Comparison of ENCODE assay signal across 8 cellular contexts in genomic region chr5:80711938-80712337, GRCh38. TPM values are rescaled to one million over a fixed set of nuclear protein-coding genes. Genes with fewer than 3 reads are reported as not detected.
DNase-seq lines count a peak whose midpoint lies in the region; ATAC-seq and TF ChIP-seq lines count a peak whose summit lies in the region.

No MANE protein-coding gene starts in this region.

- peaks cover 42% of the 10 kb centered on the region for H3K36me3 Mint-ChIP-seq in nephron progenitor cell (ENCODE audit: low read depth)

- H3K4me1 ChIP-seq in MM.1S (ENCODE audit: low read length) (no peaks in the 10 kb centered on the region), mammary epithelial cell (ENCODE audit: insufficient read depth, low read length) (no peaks in the 10 kb centered on the region)

- H3K4me2 ChIP-seq in MM.1S (ENCODE audit: low read depth, low read length) (no peak overlapping the region), mammary epithelial cell (ENCODE audit: insufficient read depth, low read depth, low read length) (no peak overlapping the region)

- H3F3A ChIP-seq in MM.1S (ENCODE audit: insufficient read depth, low read length), result no peaks in the 10 kb centered on the region

- intact Hi-C loops in mammary epithelial cell (cut with micrococcal nuclease), result loop anchor here (1.0 kb wide), 3 partner anchors 396 to 483 kb away; no protein-coding TSS in a partner anchor

- in situ Hi-C loops in mammary epithelial cell (cut with MboI; ENCODE audit: low sequenced_read_pairs in 2 of 2), result no loop called here

- no peaks in the 10 kb centered on the region for H4K20me1 ChIP-seq in MM.1S (ENCODE audit: insufficient read depth, low read length)
- H4K20me1 ChIP-seq in mammary epithelial cell (ENCODE audit: insufficient read depth, low read length), result no peaks in the 10 kb centered on the region

- peak; percentile 24; the same call in 1 of the 2 replicates for TF ChIP-seq CTCF in MM.1S (IDR thresholded peaks at IDR 0.05; ENCODE audit: low read length)
- TF ChIP-seq CTCF in mammary epithelial cell (conservative IDR thresholded peaks at IDR 0.05 in 1 of 2, IDR thresholded peaks at IDR 0.05 in 1 of 2; ENCODE audit: extremely low read depth in 1 of 2, insufficient read depth in 1 of 2, low read depth in 1 of 2, low read length in 2 of 2), result peak; percentile 38 to 57
- TF ChIP-seq CTCF in nephron progenitor cell (IDR thresholded peaks at IDR 0.05), result peak; percentile 34
- TF ChIP-seq CTCF in omental fat pad (IDR thresholded peaks at IDR 0.05), result no peak

- H3K9me3 Mint-ChIP-seq in nephron progenitor cell, result no peaks in the 10 kb centered on the region

- ATAC-seq in omental fat pad (ENCODE audit: low FRiP score), result no peak

- no peak overlapping the region for H3K4me3 Mint-ChIP-seq in nephron progenitor cell

- dilution Hi-C loops in mammary epithelial cell (cut with HindIII; ENCODE audit: low sequenced_read_pairs), result no loop called here

- no peaks in the 10 kb centered on the region for H3K9me2 ChIP-seq in MM.1S (replicated peaks; ENCODE audit: insufficient read depth, low read length)

- H3K36me3 ChIP-seq in MM.1S (replicated peaks; ENCODE audit: insufficient read depth, low read length) (no peaks in the 10 kb centered on the region), mammary epithelial cell (ENCODE audit: insufficient read depth, low read length) (peaks cover 2% of the 10 kb centered on the region)

- H3K4me3 ChIP-seq in MM.1S (ENCODE audit: low read length) (no peak overlapping the region), mammary epithelial cell (replicated peaks in 1 of 3; ENCODE audit: insufficient read depth in 1 of 3, low read depth in 2 of 3, low read length in 3 of 3) (no peak overlapping the region)

- H3K4me1 Mint-ChIP-seq in nephron progenitor cell, result no peaks in the 10 kb centered on the region

- no peaks in the 10 kb centered on the region for H3K9me3 ChIP-seq in MM.1S (replicated peaks; ENCODE audit: insufficient read depth, low read length)
- H3K9me3 ChIP-seq in mammary epithelial cell (replicated peaks; ENCODE audit: insufficient read depth, low read length), result no peaks in the 10 kb centered on the region

- CTCF ChIA-PET in mammary epithelial cell (lab: Charles Lee; ENCODE audit: low non-redundant PET), result interaction anchor here (0.5 kb wide), 1 partner anchor 432 kb away, joined by 13 read pairs; no protein-coding TSS in a partner anchor

- WGBS in mammary epithelial cell (ENCODE audit: low coverage, missing lambda C conversion rate), result 100% methylated on average over 3 of the region's 3 CpGs

- peak overlapping the region; percentile 50 for H3K27ac Mint-ChIP-seq in nephron progenitor cell

- H3K27me3 Mint-ChIP-seq in nephron progenitor cell (ENCODE audit: low read depth, poor library complexity), result no peaks in the 10 kb centered on the region

- H3K79me2 ChIP-seq in MM.1S (ENCODE audit: low read length) (no peaks in the 10 kb centered on the region), mammary epithelial cell (ENCODE audit: insufficient read depth, low read length) (no peaks in the 10 kb centered on the region)

- H3K27me3 ChIP-seq in MM.1S (replicated peaks; ENCODE audit: insufficient read depth, low read length) (no peaks in the 10 kb centered on the region), mammary epithelial cell (ENCODE audit: insufficient read depth, low read length) (no peaks in the 10 kb centered on the region)

- H2AFZ ChIP-seq in MM.1S (ENCODE audit: low read length) (no peak overlapping the region), mammary epithelial cell (ENCODE audit: low read depth, low read length) (no peak overlapping the region)

- BruUV-seq in mammary epithelial cell (replicated peaks; lab: Mats Ljungman, UMichigan), result no TSS peak

- H3K9ac ChIP-seq in MM.1S (ENCODE audit: low read length), result no peak overlapping the region
- no peak overlapping the region for H3K9ac ChIP-seq in mammary epithelial cell (ENCODE audit: insufficient read depth, low read length)

- DNase-seq in NCI-H1092 treated with DMSO at 0.1 percent for 48 hours (lab: John Stamatoyannopoulos, UW) (peak; percentile 13), NCI-H1092 (lab: John Stamatoyannopoulos, UW) (no peak), MM.1S (no peak), mammary epithelial cell (peak; percentile 10), nephron progenitor cell (peak; percentile 29), GM19240 (ENCODE audit: insufficient read length, low spot score) (no peak), omental fat pad (ENCODE audit: low spot score) (no peak)
- no peak for DNase-seq in stimulated activated CD4-positive, alpha-beta T cell treated with anti-CD3 and anti-CD28 coated beads, Interleukin-2, amount 100 ng/mL, for 24 hours

- no peak overlapping the region for H3K27ac ChIP-seq in MM.1S (ENCODE audit: low read length)
- no peak overlapping the region for H3K27ac ChIP-seq in mammary epithelial cell (ENCODE audit: insufficient read depth, low read depth, low read length)

RNA-seq across cellular contexts. Expression of gene DHFR, which starts 57.2 kb away (rescaled TPM):
- total RNA-seq in mammary epithelial cell (10 to 100 TPM in 1 of 2 donors, 1 to 10 TPM in 1; 6.2 to 30.0 TPM), omental fat pad (10 to 100 TPM in 3 of 4 donors, 1 to 10 TPM in 1; 9.1 to 12.2 (median 10.2) TPM)
- 31.7 TPM for polyA plus RNA-seq in mammary epithelial cell
- polyA minus RNA-seq in mammary epithelial cell, result 9.1 TPM

RNA-seq across cellular contexts. Expression of gene MSH3, which starts 57.5 kb away (rescaled TPM):
- total RNA-seq in mammary epithelial cell (10 to 100 TPM; 20.0 TPM), omental fat pad (10 to 100 TPM in 3 of 4 donors, 1 to 10 TPM in 1; 10.0 to 16.8 (median 13.1) TPM)
- 6.9 TPM for polyA plus RNA-seq in mammary epithelial cell
- 2.3 TPM for polyA minus RNA-seq in mammary epithelial cell

Comparison
In these comparisons a context has a peak if more than half of its experiments do, and no peak if none do; other contexts are left out.
1. DNase-seq: peak in NCI-H1092 treated with DMSO at 0.1 percent for 48 hours (single experiment), mammary epithelial cell (single experiment) and nephron progenitor cell (single experiment); none in NCI-H1092 (single experiment), MM.1S (single experiment), stimulated activated CD4-positive, alpha-beta T cell treated with anti-CD3 and anti-CD28 coated beads, Interleukin-2, amount 100 ng/mL, for 24 hours (0 of 2), GM19240 (single experiment) and omental fat pad (single experiment).
2. CTCF ChIP-seq: peak in MM.1S (single experiment), mammary epithelial cell (2 of 2) and nephron progenitor cell (single experiment); none in omental fat pad (0 of 3).